ENCODE assay signal across 8 cellular contexts in the genomic region with DNA sequence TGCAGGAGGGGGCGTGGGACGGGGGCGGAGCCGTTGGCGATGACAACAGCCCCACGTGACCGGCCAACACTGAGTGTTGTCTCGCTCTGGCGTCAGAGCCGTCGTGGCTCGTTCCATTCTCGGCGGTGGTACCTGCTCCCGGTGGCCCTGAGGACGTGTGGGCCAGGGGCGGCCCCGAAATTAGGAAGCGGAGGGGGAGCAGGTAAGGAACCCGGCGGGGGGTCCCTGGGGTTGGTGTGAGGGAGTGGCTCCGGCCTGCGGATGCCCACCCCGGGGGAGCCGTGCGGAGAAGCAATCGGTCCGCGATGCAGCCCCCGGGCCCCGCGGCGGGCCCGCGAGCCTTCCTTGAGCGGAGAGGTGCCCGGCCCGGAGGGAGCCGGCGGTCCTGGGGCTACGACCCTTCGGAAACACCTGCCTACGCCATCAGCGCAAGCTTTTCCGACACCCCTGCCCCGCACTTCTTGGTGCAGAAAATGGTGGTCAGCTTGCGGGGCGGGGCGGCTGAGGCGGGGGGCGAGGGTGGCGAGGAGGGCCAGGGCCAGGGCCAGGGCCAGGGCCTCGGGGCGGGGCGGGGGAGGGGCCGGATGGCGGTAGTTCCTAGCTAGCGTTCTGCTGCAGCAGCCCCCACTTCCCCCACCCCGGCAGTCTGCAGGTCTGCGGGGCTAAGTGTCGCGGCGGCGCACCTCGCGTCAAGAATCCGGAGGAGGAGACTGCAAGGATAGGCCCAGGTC. TPM values are rescaled to one million over a fixed set of nuclear protein-coding genes. Genes with fewer than 3 reads are reported as not detected.
DNase-seq lines count a peak whose midpoint lies in the region; ATAC-seq and TF ChIP-seq lines count a peak whose summit lies in the region.

A gene with protein sequence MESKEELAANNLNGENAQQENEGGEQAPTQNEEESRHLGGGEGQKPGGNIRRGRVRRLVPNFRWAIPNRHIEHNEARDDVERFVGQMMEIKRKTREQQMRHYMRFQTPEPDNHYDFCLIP (plus strand): TSS at position 72 of the 731 bp plus-strand sequence. CDS start 1,046 bp downstream, outside the sequence.

- intact Hi-C loops in right cardiac atrium (cut with DNase I), result no loop called here

- H3K4me3 ChIP-seq in right cardiac atrium (ENCODE audit: low read length) (peak within 1 kb of the TSS; percentile 78), rectal smooth muscle tissue (ENCODE audit: low read length) (peak within 1 kb of the TSS; percentile 63), urinary bladder (ENCODE audit: low read depth, low read length) (peak within 1 kb of the TSS; percentile 83)

- H3K36me3 ChIP-seq in rectal smooth muscle tissue (ENCODE audit: control insufficient read depth, insufficient read depth, low read length), result no peaks in the 10 kb centered on the region
- no peaks in the 10 kb centered on the region for H3K36me3 ChIP-seq in urinary bladder (ENCODE audit: insufficient read depth)

- no peaks in the 10 kb centered on the region for H3K27me3 ChIP-seq in right cardiac atrium (ENCODE audit: control insufficient read depth, insufficient read depth)
- no peaks in the 10 kb centered on the region for H3K27me3 ChIP-seq in rectal smooth muscle tissue (ENCODE audit: control insufficient read depth, insufficient read depth, low read length)

- no peak for TF ChIP-seq RAD21 in Ishikawa (IDR thresholded peaks at IDR 0.05; ENCODE audit: low read depth)

- peak; percentile 91 for ATAC-seq in GM21529 (IDR thresholded peaks at IDR 0.05; ENCODE audit: unreplicated experiment)
- peak; percentile 99 for ATAC-seq in right cardiac atrium

- H3K27ac ChIP-seq in right cardiac atrium (ENCODE audit: low read length) (peak within 1 kb of the TSS; percentile 68), rectal smooth muscle tissue (ENCODE audit: low read depth, low read length) (peak within 1 kb of the TSS; percentile 86), urinary bladder (ENCODE audit: low read depth) (peak within 1 kb of the TSS; percentile 92)

- DNase-seq in DMS79 treated with DMSO at 0.1 percent for 48 hours (lab: John Stamatoyannopoulos, UW) (peak; percentile 79), T-helper 9 cell (peak; percentile 71), anterior cingulate cortex (lab: John Stamatoyannopoulos, UW) (peak in 57 of 58 donors; percentile 14 to 89 (median 74)), right cardiac atrium (peak; percentile 83 to 94 (median 92))

- WGBS in right cardiac atrium, result 2% methylated on average over 62 of the region's 67 CpGs
- under 1% methylated on average over 66 of the region's 67 CpGs for WGBS in urinary bladder

- H3K4me1 ChIP-seq in right cardiac atrium (ENCODE audit: control insufficient read depth, insufficient read depth, low read length) (no peaks in the 10 kb centered on the region), rectal smooth muscle tissue (ENCODE audit: control insufficient read depth, insufficient read depth, low read length) (no peaks in the 10 kb centered on the region), urinary bladder (ENCODE audit: insufficient read depth) (no peaks in the 10 kb centered on the region)

- peak within 1 kb of the TSS; percentile 10 for H3K9ac ChIP-seq in rectal smooth muscle tissue (ENCODE audit: low read length)

- H3K9me3 ChIP-seq in right cardiac atrium (ENCODE audit: control insufficient read depth, low read length), result no peaks in the 10 kb centered on the region

- TF ChIP-seq EP300 in Ishikawa (IDR thresholded peaks at IDR 0.05; ENCODE audit: borderline replicate concordance), result no peak

TF ChIP-seq in Ishikawa, 13 proteins besides CTCF, POLR2A, EP300 and RAD21:
- no peak for TF ChIP-seq CEBPB (IDR thresholded peaks at IDR 0.05)
- TF ChIP-seq YY1 (IDR thresholded peaks at IDR 0.05; ENCODE audit: low read depth), result no peak
- TF ChIP-seq, protein P1, sequence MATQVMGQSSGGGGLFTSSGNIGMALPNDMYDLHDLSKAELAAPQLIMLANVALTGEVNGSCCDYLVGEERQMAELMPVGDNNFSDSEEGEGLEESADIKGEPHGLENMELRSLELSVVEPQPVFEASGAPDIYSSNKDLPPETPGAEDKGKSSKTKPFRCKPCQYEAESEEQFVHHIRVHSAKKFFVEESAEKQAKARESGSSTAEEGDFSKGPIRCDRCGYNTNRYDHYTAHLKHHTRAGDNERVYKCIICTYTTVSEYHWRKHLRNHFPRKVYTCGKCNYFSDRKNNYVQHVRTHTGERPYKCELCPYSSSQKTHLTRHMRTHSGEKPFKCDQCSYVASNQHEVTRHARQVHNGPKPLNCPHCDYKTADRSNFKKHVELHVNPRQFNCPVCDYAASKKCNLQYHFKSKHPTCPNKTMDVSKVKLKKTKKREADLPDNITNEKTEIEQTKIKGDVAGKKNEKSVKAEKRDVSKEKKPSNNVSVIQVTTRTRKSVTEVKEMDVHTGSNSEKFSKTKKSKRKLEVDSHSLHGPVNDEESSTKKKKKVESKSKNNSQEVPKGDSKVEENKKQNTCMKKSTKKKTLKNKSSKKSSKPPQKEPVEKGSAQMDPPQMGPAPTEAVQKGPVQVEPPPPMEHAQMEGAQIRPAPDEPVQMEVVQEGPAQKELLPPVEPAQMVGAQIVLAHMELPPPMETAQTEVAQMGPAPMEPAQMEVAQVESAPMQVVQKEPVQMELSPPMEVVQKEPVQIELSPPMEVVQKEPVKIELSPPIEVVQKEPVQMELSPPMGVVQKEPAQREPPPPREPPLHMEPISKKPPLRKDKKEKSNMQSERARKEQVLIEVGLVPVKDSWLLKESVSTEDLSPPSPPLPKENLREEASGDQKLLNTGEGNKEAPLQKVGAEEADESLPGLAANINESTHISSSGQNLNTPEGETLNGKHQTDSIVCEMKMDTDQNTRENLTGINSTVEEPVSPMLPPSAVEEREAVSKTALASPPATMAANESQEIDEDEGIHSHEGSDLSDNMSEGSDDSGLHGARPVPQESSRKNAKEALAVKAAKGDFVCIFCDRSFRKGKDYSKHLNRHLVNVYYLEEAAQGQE (IDR thresholded peaks at IDR 0.05; ENCODE audit: low read depth), result no peak
- no peak for TF ChIP-seq CREB1 (IDR thresholded peaks at IDR 0.05; ENCODE audit: low read depth)
- no peak for TF ChIP-seq TCF12 (IDR thresholded peaks at IDR 0.05; ENCODE audit: low read depth)
- TF ChIP-seq ZBTB7A (IDR thresholded peaks at IDR 0.05; ENCODE audit: low read depth), result 0 out of 2 replicates have a peak, but pooled peaks have one; percentile 17
- TF ChIP-seq, protein P2, sequence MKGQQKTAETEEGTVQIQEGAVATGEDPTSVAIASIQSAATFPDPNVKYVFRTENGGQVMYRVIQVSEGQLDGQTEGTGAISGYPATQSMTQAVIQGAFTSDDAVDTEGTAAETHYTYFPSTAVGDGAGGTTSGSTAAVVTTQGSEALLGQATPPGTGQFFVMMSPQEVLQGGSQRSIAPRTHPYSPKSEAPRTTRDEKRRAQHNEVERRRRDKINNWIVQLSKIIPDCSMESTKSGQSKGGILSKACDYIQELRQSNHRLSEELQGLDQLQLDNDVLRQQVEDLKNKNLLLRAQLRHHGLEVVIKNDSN (IDR thresholded peaks at IDR 0.05), result peak; percentile 95
- no peak for TF ChIP-seq NFIC (IDR thresholded peaks at IDR 0.05)
- TF ChIP-seq TAF1 (IDR thresholded peaks at IDR 0.05; ENCODE audit: low read depth), result peak; percentile 70
- TF ChIP-seq, protein P3, sequence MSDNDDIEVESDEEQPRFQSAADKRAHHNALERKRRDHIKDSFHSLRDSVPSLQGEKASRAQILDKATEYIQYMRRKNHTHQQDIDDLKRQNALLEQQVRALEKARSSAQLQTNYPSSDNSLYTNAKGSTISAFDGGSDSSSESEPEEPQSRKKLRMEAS (IDR thresholded peaks at IDR 0.05), result no peak
- no peak for TF ChIP-seq FOXM1 (IDR thresholded peaks at IDR 0.05; ENCODE audit: borderline replicate concordance, low read depth)

RNA-seq across cellular contexts. Expression of the gene that starts here (rescaled TPM):
- 10 to 100 TPM; 62.9 to 94.0 (median 79.7) TPM for total RNA-seq in right cardiac atrium
- 141 TPM for polyA plus RNA-seq in right cardiac atrium
- total RNA-seq in urinary bladder, result 49.5 TPM
- polyA plus RNA-seq in urinary bladder, result 68.9 TPM

Comparison
In these comparisons a context has a peak if more than half of its experiments do, and no peak if none do; other contexts are left out.
1. Peak in every context shown above with its lines: DNase-seq, ATAC-seq, H3K4me3 ChIP-seq and H3K27ac ChIP-seq.